In genomic region chr7:17099083-17099973, GRCh38 we compare ENCODE assay signal across 1 cellular context.
A peak's percentile ranks its signal among the peaks of the same experiment; 100 is the strongest.
TF ChIP-seq lines count a peak whose summit lies in the region.

No MANE protein-coding gene starts in this region.

TF ChIP-seq in HepG2, 621 proteins besides CTCF, POLR2A, EP300 and RAD21 (continued from another document and continues in another):
- TF ChIP-seq ZNF263 (CRISPR knock-in tag; IDR thresholded peaks at IDR 0.05) (0 out of 2 replicates have a peak, but pooled peaks have one; percentile 38), CREB1 (IDR thresholded peaks at IDR 0.05) (no peak), CREB1 (CRISPR knock-in tag; IDR thresholded peaks at IDR 0.05) (peak; percentile 85), CC2D1A (CRISPR knock-in tag; IDR thresholded peaks at IDR 0.05) (0 out of 2 replicates have a peak, but pooled peaks have one; percentile 51), ATRX (CRISPR knock-in tag; IDR thresholded peaks at IDR 0.05; ENCODE audit: borderline replicate concordance) (no peak), NFIB (CRISPR knock-in tag; IDR thresholded peaks at IDR 0.05; ENCODE audit: borderline replicate concordance) (no peak), RXRA (CRISPR knock-in tag; IDR thresholded peaks at IDR 0.05) (peak; percentile 91), SMAD9 (CRISPR knock-in tag; IDR thresholded peaks at IDR 0.05) (no peak), ZFP82 (CRISPR knock-in tag; IDR thresholded peaks at IDR 0.05; ENCODE audit: borderline replicate concordance) (peak; percentile 72; the same call in 1 of the 2 replicates), NFYC (CRISPR knock-in tag; IDR thresholded peaks at IDR 0.05) (no peak), ZNF770 (CRISPR knock-in tag; IDR thresholded peaks at IDR 0.05) (no peak), ZNF572 (CRISPR knock-in tag; IDR thresholded peaks at IDR 0.05) (no peak), NKX3-1 (CRISPR knock-in tag; IDR thresholded peaks at IDR 0.05) (peak; percentile 86), NR1H2 (CRISPR knock-in tag; IDR thresholded peaks at IDR 0.05; ENCODE audit: borderline replicate concordance, low read depth) (no peak), ZNF275 (CRISPR knock-in tag; IDR thresholded peaks at IDR 0.05; ENCODE audit: borderline replicate concordance) (no peak), ERF (CRISPR knock-in tag; IDR thresholded peaks at IDR 0.05) (peak; percentile 95), FOXC1 (CRISPR knock-in tag; IDR thresholded peaks at IDR 0.05; ENCODE audit: borderline replicate concordance) (peak; percentile 80; the same call in 1 of the 2 replicates), AGO2 (optimal IDR thresholded peaks at IDR 0.05; ENCODE audit: low read depth, low read length) (no peak), ZNF605 (CRISPR knock-in tag; IDR thresholded peaks at IDR 0.05) (peak; percentile 90), ZIK1 (CRISPR knock-in tag; IDR thresholded peaks at IDR 0.05; ENCODE audit: borderline replicate concordance, low read depth) (no peak), ZFYVE20 (CRISPR knock-in tag; IDR thresholded peaks at IDR 0.05; ENCODE audit: borderline replicate concordance, low read depth) (no peak), JARID2 (CRISPR knock-in tag; IDR thresholded peaks at IDR 0.05; ENCODE audit: insufficient replicate concordance) (no peak), ARNT2 (CRISPR knock-in tag; IDR thresholded peaks at IDR 0.05; ENCODE audit: low read depth) (peak; percentile 85), POLR2G (IDR thresholded peaks at IDR 0.05; ENCODE audit: low read depth, low read length) (no peak), ARHGAP35 (CRISPR knock-in tag; IDR thresholded peaks at IDR 0.05; ENCODE audit: borderline replicate concordance) (0 out of 2 replicates have a peak, but pooled peaks have one; percentile 83), ZNF230 (CRISPR knock-in tag; IDR thresholded peaks at IDR 0.05) (peak; percentile 78; the same call in 1 of the 2 replicates), ZFP90 (CRISPR knock-in tag; IDR thresholded peaks at IDR 0.05; ENCODE audit: borderline replicate concordance) (peak; percentile 90; the same call in 1 of the 2 replicates), AGO1 (IDR thresholded peaks at IDR 0.05; ENCODE audit: low read depth, low read length, poor library complexity, severe bottlenecking) (no peak), GABPA (IDR thresholded peaks at IDR 0.05; ENCODE audit: low read depth, low read length) (no peak), GABPA (CRISPR knock-in tag; IDR thresholded peaks at IDR 0.05; ENCODE audit: low read depth) (peak; percentile 39; the same call in 1 of the 2 replicates), ELF4 (CRISPR knock-in tag; IDR thresholded peaks at IDR 0.05; ENCODE audit: borderline replicate concordance) (no peak), ZNF496 (CRISPR knock-in tag; IDR thresholded peaks at IDR 0.05; ENCODE audit: insufficient replicate concordance) (no peak), CBFB (CRISPR knock-in tag; IDR thresholded peaks at IDR 0.05) (peak; percentile 83; the same call in 1 of the 2 replicates)
- TF ChIP-seq, protein P1, sequence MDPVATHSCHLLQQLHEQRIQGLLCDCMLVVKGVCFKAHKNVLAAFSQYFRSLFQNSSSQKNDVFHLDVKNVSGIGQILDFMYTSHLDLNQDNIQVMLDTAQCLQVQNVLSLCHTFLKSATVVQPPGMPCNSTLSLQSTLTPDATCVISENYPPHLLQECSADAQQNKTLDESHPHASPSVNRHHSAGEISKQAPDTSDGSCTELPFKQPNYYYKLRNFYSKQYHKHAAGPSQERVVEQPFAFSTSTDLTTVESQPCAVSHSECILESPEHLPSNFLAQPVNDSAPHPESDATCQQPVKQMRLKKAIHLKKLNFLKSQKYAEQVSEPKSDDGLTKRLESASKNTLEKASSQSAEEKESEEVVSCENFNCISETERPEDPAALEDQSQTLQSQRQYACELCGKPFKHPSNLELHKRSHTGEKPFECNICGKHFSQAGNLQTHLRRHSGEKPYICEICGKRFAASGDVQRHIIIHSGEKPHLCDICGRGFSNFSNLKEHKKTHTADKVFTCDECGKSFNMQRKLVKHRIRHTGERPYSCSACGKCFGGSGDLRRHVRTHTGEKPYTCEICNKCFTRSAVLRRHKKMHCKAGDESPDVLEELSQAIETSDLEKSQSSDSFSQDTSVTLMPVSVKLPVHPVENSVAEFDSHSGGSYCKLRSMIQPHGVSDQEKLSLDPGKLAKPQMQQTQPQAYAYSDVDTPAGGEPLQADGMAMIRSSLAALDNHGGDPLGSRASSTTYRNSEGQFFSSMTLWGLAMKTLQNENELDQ (CRISPR knock-in tag; IDR thresholded peaks at IDR 0.05; ENCODE audit: borderline replicate concordance): 0 out of 2 replicates have a peak, but pooled peaks have one; percentile 69
- TF ChIP-seq, protein P2, sequence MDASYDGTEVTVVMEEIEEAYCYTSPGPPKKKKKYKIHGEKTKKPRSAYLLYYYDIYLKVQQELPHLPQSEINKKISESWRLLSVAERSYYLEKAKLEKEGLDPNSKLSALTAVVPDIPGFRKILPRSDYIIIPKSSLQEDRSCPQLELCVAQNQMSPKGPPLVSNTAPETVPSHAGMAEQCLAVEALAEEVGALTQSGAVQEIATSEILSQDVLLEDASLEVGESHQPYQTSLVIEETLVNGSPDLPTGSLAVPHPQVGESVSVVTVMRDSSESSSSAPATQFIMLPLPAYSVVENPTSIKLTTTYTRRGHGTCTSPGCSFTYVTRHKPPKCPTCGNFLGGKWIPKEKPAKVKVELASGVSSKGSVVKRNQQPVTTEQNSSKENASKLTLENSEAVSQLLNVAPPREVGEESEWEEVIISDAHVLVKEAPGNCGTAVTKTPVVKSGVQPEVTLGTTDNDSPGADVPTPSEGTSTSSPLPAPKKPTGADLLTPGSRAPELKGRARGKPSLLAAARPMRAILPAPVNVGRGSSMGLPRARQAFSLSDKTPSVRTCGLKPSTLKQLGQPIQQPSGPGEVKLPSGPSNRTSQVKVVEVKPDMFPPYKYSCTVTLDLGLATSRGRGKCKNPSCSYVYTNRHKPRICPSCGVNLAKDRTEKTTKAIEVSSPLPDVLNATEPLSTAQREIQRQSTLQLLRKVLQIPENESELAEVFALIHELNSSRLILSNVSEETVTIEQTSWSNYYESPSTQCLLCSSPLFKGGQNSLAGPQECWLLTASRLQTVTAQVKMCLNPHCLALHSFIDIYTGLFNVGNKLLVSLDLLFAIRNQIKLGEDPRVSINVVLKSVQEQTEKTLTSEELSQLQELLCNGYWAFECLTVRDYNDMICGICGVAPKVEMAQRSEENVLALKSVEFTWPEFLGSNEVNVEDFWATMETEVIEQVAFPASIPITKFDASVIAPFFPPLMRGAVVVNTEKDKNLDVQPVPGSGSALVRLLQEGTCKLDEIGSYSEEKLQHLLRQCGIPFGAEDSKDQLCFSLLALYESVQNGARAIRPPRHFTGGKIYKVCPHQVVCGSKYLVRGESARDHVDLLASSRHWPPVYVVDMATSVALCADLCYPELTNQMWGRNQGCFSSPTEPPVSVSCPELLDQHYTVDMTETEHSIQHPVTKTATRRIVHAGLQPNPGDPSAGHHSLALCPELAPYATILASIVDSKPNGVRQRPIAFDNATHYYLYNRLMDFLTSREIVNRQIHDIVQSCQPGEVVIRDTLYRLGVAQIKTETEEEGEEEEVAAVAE (CRISPR knock-in tag; IDR thresholded peaks at IDR 0.05; ENCODE audit: borderline replicate concordance): peak; percentile 89
- TF ChIP-seq, protein P3, sequence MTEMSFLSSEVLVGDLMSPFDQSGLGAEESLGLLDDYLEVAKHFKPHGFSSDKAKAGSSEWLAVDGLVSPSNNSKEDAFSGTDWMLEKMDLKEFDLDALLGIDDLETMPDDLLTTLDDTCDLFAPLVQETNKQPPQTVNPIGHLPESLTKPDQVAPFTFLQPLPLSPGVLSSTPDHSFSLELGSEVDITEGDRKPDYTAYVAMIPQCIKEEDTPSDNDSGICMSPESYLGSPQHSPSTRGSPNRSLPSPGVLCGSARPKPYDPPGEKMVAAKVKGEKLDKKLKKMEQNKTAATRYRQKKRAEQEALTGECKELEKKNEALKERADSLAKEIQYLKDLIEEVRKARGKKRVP (CRISPR knock-in tag; IDR thresholded peaks at IDR 0.05): peak in 1 of 2 experiments; percentile 92; a peak in 2 of 4 replicates
- TF ChIP-seq, protein P4, sequence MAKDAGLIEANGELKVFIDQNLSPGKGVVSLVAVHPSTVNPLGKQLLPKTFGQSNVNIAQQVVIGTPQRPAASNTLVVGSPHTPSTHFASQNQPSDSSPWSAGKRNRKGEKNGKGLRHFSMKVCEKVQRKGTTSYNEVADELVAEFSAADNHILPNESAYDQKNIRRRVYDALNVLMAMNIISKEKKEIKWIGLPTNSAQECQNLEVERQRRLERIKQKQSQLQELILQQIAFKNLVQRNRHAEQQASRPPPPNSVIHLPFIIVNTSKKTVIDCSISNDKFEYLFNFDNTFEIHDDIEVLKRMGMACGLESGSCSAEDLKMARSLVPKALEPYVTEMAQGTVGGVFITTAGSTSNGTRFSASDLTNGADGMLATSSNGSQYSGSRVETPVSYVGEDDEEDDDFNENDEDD (CRISPR knock-in tag; IDR thresholded peaks at IDR 0.05; ENCODE audit: borderline replicate concordance): peak; percentile 84
- TF ChIP-seq, protein P5, sequence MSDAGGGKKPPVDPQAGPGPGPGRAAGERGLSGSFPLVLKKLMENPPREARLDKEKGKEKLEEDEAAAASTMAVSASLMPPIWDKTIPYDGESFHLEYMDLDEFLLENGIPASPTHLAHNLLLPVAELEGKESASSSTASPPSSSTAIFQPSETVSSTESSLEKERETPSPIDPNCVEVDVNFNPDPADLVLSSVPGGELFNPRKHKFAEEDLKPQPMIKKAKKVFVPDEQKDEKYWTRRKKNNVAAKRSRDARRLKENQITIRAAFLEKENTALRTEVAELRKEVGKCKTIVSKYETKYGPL (CRISPR knock-in tag; IDR thresholded peaks at IDR 0.05): peak; percentile 78; the same call in 1 of the 2 replicates
- TF ChIP-seq, protein P6, sequence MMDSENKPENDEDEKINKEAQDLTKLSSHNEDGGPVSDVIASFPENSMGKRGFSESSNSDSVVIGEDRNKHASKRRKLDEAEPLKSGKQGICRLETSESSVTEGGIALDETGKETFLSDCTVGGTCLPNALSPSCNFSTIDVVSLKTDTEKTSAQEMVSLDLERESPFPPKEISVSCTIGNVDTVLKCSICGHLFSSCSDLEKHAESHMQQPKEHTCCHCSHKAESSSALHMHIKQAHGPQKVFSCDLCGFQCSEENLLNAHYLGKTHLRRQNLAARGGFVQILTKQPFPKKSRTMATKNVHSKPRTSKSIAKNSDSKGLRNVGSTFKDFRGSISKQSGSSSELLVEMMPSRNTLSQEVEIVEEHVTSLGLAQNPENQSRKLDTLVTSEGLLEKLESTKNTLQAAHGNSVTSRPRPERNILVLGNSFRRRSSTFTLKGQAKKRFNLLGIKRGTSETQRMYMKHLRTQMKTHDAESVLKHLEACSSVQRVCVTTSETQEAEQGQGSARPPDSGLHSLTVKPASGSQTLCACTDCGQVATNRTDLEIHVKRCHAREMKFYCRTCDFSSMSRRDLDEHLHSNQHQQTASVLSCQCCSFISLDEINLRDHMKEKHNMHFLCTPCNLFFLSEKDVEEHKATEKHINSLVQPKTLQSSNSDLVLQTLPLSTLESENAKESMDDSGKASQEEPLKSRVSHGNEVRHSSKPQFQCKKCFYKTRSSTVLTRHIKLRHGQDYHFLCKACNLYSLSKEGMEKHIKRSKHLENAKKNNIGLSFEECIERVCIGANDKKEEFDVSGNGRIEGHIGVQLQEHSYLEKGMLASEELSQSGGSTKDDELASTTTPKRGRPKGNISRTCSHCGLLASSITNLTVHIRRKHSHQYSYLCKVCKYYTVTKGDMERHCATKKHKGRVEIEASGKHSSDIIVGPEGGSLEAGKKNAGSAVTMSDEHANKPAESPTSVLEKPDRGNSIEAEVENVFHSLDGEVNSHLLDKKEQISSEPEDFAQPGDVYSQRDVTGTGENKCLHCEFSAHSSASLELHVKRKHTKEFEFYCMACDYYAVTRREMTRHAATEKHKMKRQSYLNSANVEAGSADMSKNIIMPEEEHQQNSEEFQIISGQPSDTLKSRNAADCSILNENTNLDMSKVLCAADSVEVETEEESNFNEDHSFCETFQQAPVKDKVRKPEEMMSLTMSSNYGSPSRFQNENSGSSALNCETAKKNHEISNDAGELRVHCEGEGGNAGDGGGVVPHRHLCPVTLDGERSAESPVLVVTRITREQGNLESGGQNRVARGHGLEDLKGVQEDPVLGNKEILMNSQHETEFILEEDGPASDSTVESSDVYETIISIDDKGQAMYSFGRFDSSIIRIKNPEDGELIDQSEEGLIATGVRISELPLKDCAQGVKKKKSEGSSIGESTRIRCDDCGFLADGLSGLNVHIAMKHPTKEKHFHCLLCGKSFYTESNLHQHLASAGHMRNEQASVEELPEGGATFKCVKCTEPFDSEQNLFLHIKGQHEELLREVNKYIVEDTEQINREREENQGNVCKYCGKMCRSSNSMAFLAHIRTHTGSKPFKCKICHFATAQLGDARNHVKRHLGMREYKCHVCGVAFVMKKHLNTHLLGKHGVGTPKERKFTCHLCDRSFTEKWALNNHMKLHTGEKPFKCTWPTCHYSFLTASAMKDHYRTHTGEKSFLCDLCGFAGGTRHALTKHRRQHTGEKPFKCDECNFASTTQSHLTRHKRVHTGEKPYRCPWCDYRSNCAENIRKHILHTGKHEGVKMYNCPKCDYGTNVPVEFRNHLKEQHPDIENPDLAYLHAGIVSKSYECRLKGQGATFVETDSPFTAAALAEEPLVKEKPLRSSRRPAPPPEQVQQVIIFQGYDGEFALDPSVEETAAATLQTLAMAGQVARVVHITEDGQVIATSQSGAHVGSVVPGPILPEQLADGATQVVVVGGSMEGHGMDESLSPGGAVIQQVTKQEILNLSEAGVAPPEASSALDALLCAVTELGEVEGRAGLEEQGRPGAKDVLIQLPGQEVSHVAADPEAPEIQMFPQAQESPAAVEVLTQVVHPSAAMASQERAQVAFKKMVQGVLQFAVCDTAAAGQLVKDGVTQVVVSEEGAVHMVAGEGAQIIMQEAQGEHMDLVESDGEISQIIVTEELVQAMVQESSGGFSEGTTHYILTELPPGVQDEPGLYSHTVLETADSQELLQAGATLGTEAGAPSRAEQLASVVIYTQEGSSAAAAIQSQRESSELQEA (CRISPR knock-in tag; IDR thresholded peaks at IDR 0.05; ENCODE audit: not compliant biosample characterization): peak; percentile 46
